Comparison of ENCODE assay signal across 22 cellular contexts in the genomic region with DNA sequence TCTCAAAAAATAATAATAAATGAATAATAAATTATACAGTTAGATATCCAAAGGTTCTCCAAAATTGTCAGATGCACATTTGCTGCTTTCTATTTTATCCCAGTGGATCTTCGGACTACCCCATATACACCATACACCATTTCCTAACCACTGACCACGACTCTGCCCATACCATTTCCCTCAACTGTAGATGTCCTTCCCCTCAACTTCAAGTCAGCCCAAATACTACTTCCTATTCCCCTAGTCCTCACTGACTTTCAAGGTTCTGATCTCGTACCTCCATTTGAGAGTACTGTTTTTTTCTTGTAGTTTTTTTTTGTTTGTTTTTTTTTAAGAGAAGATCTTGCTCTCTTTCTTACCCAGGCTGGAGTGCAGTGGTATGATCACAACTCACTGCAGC. TPM values are rescaled to one million over a fixed set of nuclear protein-coding genes. Genes with fewer than 3 reads are reported as not detected.
DNase-seq lines count a peak whose midpoint lies in the region; ATAC-seq and TF ChIP-seq lines count a peak whose summit lies in the region.
"Had no signal": no experiment of that assay in that cellular context is flagged by ENCODE, and none has a peak within 500 bp of the region (broad histone marks: within the 10 kb centered on the region; RNA-seq: fewer than 3 reads in every experiment).

No MANE protein-coding gene starts in this region.

- ATAC-seq in T-helper 17 cell (no peak), GM18867 (IDR thresholded peaks at IDR 0.05; ENCODE audit: unreplicated experiment) (no peak)
- no peak for ATAC-seq in natural killer cell treated with Interleukin-12 subunit alpha and Interleukin-12 subunit beta and Interleukin-15 and Interleukin-18, amount 100 ng/mL, for 72 hours
- ATAC-seq: HCT116, K562 had no signal

- H3K79me1 ChIP-seq in mesendoderm (ENCODE audit: low read length), result peaks cover 10% of the 10 kb centered on the region

- H3K27ac Mint-ChIP-seq in MCF 10A (ENCODE audit: low read depth, unreplicated experiment) (peak overlapping the region; percentile 52), T-helper 17 cell (peak overlapping the region; percentile 45)
- peak overlapping the region; percentile 2 to 14 for H3K27ac Mint-ChIP-seq in natural killer cell treated with Interleukin-12 subunit alpha and Interleukin-12 subunit beta and Interleukin-15 and Interleukin-18, amount 100 ng/mL, for 72 hours
- H3K27ac Mint-ChIP-seq: CD4-positive, alpha-beta T cell had no signal

- no peak overlapping the region for H3K27ac ChIP-seq in breast epithelium
- H3K27ac ChIP-seq in brain microvascular endothelial cell, result no peak overlapping the region
- no peak overlapping the region for H3K27ac ChIP-seq in mesendoderm (ENCODE audit: low read depth, low read length)
- H3K27ac ChIP-seq: GM23248, SK-N-MC had no signal

- peaks cover 35% of the 10 kb centered on the region for H3K79me2 ChIP-seq in mesendoderm (ENCODE audit: control insufficient read depth, insufficient read depth, low read length)

- H3K4me1 ChIP-seq in breast epithelium (no peaks in the 10 kb centered on the region), mesendoderm (ENCODE audit: control insufficient read depth, low read depth, low read length) (no peaks in the 10 kb centered on the region)

- H3K27me3 ChIP-seq in breast epithelium, result no peaks in the 10 kb centered on the region
- H3K27me3 ChIP-seq in brain microvascular endothelial cell (replicated peaks), result no peaks in the 10 kb centered on the region
- H3K27me3 ChIP-seq in H7 (ENCODE audit: control insufficient read depth, insufficient read depth, low read length), result no peaks in the 10 kb centered on the region
- no peaks in the 10 kb centered on the region for H3K27me3 ChIP-seq in mesendoderm (ENCODE audit: insufficient read depth, low read length, poor library complexity)

- H3K9me3 ChIP-seq in breast epithelium (no peaks in the 10 kb centered on the region), T-helper 17 cell (ENCODE audit: control insufficient read depth, low read length, poor library complexity, severe bottlenecking) (no peaks in the 10 kb centered on the region)

- no peak overlapping the region for H3K4me2 ChIP-seq in mesendoderm (ENCODE audit: low read length)

- H4K8ac ChIP-seq in mesendoderm (ENCODE audit: low read depth, low read length), result no peak overlapping the region

- BruUV-seq in MCF 10A (replicated peaks; lab: Mats Ljungman, UMichigan), result no TSS peak

- H3K23ac ChIP-seq in mesendoderm (ENCODE audit: low read length), result no peak overlapping the region

- in situ Hi-C loops in brain microvascular endothelial cell (cut with HindIII; ENCODE audit: low pct_ligation_motif_present, low sequenced_read_pairs), result no loop called here

- H2BK15ac ChIP-seq in mesendoderm (replicated peaks; ENCODE audit: low read depth), result no peak overlapping the region

- H3K4ac ChIP-seq in mesendoderm (ENCODE audit: low read depth, low read length), result no peak overlapping the region

- H3K9ac ChIP-seq in mesendoderm (ENCODE audit: low read length), result no peak overlapping the region
- H3K9ac ChIP-seq: GM23248 had no signal

- POLR2A ChIA-PET in MCF 10A (lab: Yijun Ruan, JAX), result no interaction called here

- H2BK5ac ChIP-seq in mesendoderm (ENCODE audit: low read length), result no peak overlapping the region

- no CpG with 5 or more reads among the region's 3 CpGs for WGBS in mesendoderm (ENCODE audit: extremely low coverage, insufficient coverage, low lambda C conversion rate)

- TF ChIP-seq CTCF in MCF 10A (IDR thresholded peaks at IDR 0.05; ENCODE audit: unreplicated experiment), result no peak
- TF ChIP-seq CTCF in breast epithelium (IDR thresholded peaks at IDR 0.05), result no peak
- TF ChIP-seq CTCF in brain microvascular endothelial cell (IDR thresholded peaks at IDR 0.05; ENCODE audit: low read depth, low read length, missing control alignments), result no peak

- H3K4me3 ChIP-seq in breast epithelium (no peak overlapping the region), brain microvascular endothelial cell (ENCODE audit: low read depth, low read length) (no peak overlapping the region), H7 (ENCODE audit: insufficient read depth, low read depth, low read length) (no peak overlapping the region), mesendoderm (ENCODE audit: low read length) (no peak overlapping the region)
- H3K4me3 ChIP-seq: GM23248, K562, SK-N-MC had no signal

- no peak for DNase-seq in MCF 10A (ENCODE audit: unreplicated experiment)
- no peak for DNase-seq in breast epithelium (ENCODE audit: low spot score in 2 of 2)
- no peak for DNase-seq in T-helper 17 cell
- DNase-seq in natural killer cell treated with Interleukin-12 subunit alpha and Interleukin-12 subunit beta and Interleukin-15 and Interleukin-18, amount 100 ng/mL, for 72 hours (ENCODE audit: low spot score), result no peak
- DNase-seq in brain microvascular endothelial cell, result no peak
- no peak for DNase-seq in H7
- no peak for DNase-seq in mesendoderm
- DNase-seq: CD4-positive, alpha-beta T cell; DMS153; GDM1; GM23248; NCI-H1092 treated with DMSO at 0.1 percent for 48 hours; NCI-H2227 treated with DMSO at 0.1 percent for 48 hours; NCI-H510A treated with DMSO at 0.1 percent for 48 hours; NCI-H774; OCI-M1; SHP77 had no signal

- H2BK120ac ChIP-seq in mesendoderm (ENCODE audit: low read depth, low read length), result no peak overlapping the region

- no peak overlapping the region for H4K5ac ChIP-seq in mesendoderm (ENCODE audit: low read length)

- no peaks in the 10 kb centered on the region for H3K36me3 ChIP-seq in breast epithelium
- H3K36me3 ChIP-seq in brain microvascular endothelial cell (replicated peaks), result peaks cover 8% of the 10 kb centered on the region
- no peaks in the 10 kb centered on the region; the same call in 1 of the 2 replicates for H3K36me3 ChIP-seq in H7 (replicated peaks; ENCODE audit: control insufficient read depth, insufficient read depth, low read length)
- no peaks in the 10 kb centered on the region for H3K36me3 ChIP-seq in mesendoderm (ENCODE audit: control insufficient read depth, insufficient read depth, low read length)

- no peak overlapping the region for H3K18ac ChIP-seq in mesendoderm (ENCODE audit: low read length)

- CTCF ChIA-PET in MCF 10A (lab: Yijun Ruan, JAX), result no interaction called here

- H3K27me3 Mint-ChIP-seq in MCF 10A (ENCODE audit: insufficient read depth, unreplicated experiment) (no peaks in the 10 kb centered on the region), T-helper 17 cell (no peaks in the 10 kb centered on the region)
- H3K27me3 Mint-ChIP-seq in natural killer cell treated with Interleukin-12 subunit alpha and Interleukin-12 subunit beta and Interleukin-15 and Interleukin-18, amount 100 ng/mL, for 72 hours, result no peaks in the 10 kb centered on the region
- H3K27me3 Mint-ChIP-seq: B cell; CD4-positive, alpha-beta T cell had no signal

- H3K4me3 Mint-ChIP-seq in MCF 10A (ENCODE audit: unreplicated experiment) (no peak overlapping the region), T-helper 17 cell (no peak overlapping the region)
- H3K4me3 Mint-ChIP-seq in natural killer cell treated with Interleukin-12 subunit alpha and Interleukin-12 subunit beta and Interleukin-15 and Interleukin-18, amount 100 ng/mL, for 72 hours, result peak overlapping the region; percentile 14
- H3K4me3 Mint-ChIP-seq: B cell; CD4-positive, alpha-beta T cell had no signal

- H3K4me1 Mint-ChIP-seq in MCF 10A (ENCODE audit: insufficient read depth, unreplicated experiment) (peaks cover 15% of the 10 kb centered on the region), T-helper 17 cell (peaks cover 15% of the 10 kb centered on the region)
- peaks cover 34 to 41% of the 10 kb centered on the region in 2 donors for H3K4me1 Mint-ChIP-seq in natural killer cell treated with Interleukin-12 subunit alpha and Interleukin-12 subunit beta and Interleukin-15 and Interleukin-18, amount 100 ng/mL, for 72 hours (ENCODE audit: low read depth in 2 of 2)

- H2AK5ac ChIP-seq in mesendoderm (ENCODE audit: low read length), result no peak overlapping the region

- no peaks in the 10 kb centered on the region for H3K9me3 Mint-ChIP-seq in MCF 10A (ENCODE audit: unreplicated experiment)
- H3K9me3 Mint-ChIP-seq in natural killer cell treated with Interleukin-12 subunit alpha and Interleukin-12 subunit beta and Interleukin-15 and Interleukin-18, amount 100 ng/mL, for 72 hours, result no peaks in the 10 kb centered on the region
- H3K9me3 Mint-ChIP-seq: CD4-positive, alpha-beta T cell had no signal

- no peak overlapping the region for H3K56ac ChIP-seq in mesendoderm (ENCODE audit: low read length)

- intact Hi-C loops in MCF 10A (cut with micrococcal nuclease) (no loop called here), breast epithelium (cut with DNase I; ENCODE audit: low total_unique reads) (no loop called here)

- TF ChIP-seq POLR2A in breast epithelium (IDR thresholded peaks at IDR 0.05), result no peak

- peaks cover 52% of the 10 kb centered on the region for H3K36me3 Mint-ChIP-seq in MCF 10A (ENCODE audit: insufficient read depth, unreplicated experiment)
- H3K36me3 Mint-ChIP-seq in T-helper 17 cell (ENCODE audit: low read depth), result peaks cover 9% of the 10 kb centered on the region
- peaks cover 11% of the 10 kb centered on the region for H3K36me3 Mint-ChIP-seq in natural killer cell treated with Interleukin-12 subunit alpha and Interleukin-12 subunit beta and Interleukin-15 and Interleukin-18, amount 100 ng/mL, for 72 hours

RNA-seq across cellular contexts. Expression of a gene that starts 19.6 kb away (rescaled TPM):
- 87.6 and 99.0 TPM in 2 replicates for total RNA-seq in MCF 10A (2022)
- 10 to 100 TPM; 37.8 to 52.4 (median 50.8) TPM for total RNA-seq in breast epithelium
- total RNA-seq in T-helper 17 cell, result 10 to 100 TPM; 29.4 to 34.2 TPM
- 100 to 1,000 TPM; 121 to 140 TPM for total RNA-seq in natural killer cell treated with Interleukin-12 subunit alpha and Interleukin-12 subunit beta and Interleukin-15 and Interleukin-18, amount 100 ng/mL, for 72 hours
- 56.7 and 80.5 TPM in 2 replicates for total RNA-seq in H7 (2014; rRNA removed; shearing (Covaris generic))
- polyA plus RNA-seq in mesendoderm (2013, experiment 1 of 2), result 59.6 TPM
- polyA plus RNA-seq in mesendoderm (2013, experiment 2 of 2), result 61.5 TPM
